Comparison of ENCODE assay signal across 17 cellular contexts in the genomic region with DNA sequence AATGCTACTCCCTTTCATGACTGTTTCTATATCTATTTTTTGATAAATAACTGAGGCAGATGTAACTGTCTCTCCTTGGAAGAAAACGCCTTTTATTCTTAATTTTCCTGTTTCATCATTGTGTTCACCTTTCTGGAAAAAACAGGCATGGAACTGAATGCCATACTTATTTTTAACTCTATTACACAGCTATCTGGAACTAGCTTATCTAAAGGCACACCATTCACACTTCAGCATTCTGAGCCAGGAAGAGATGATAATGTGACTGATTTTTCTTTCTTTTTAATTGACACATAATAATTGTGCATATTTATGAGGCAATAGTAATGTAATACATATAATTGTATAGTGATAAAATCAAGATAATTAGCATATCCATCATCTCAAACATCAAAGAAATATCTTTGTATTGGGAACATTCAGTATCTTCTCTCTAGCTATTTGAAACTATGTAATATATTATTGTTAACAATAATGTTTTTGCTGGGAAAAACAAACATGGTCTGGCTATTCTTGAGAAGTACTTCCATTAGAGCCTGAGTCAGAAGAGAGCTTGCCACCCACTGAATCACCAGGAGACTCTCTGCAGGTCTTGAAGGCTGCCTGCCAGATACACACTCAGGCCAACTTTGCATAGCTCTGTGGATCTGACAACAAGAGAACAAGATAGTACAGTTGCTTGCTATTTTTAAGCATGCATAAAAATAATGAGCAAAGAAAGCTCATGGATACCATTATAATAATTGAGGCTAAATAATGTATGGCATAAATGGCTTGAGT.
A peak's percentile ranks its signal among the peaks of the same experiment; 100 is the strongest.
DNase-seq lines count a peak whose midpoint lies in the region; ATAC-seq and TF ChIP-seq lines count a peak whose summit lies in the region.
"Had no signal": no experiment of that assay in that cellular context is flagged by ENCODE, and none has a peak within 500 bp of the region (broad histone marks: within the 10 kb centered on the region; RNA-seq: fewer than 3 reads in every experiment).

No MANE protein-coding gene starts in this region.

- no peaks in the 10 kb centered on the region for H3K36me3 ChIP-seq in SJSA1
- no peaks in the 10 kb centered on the region for H3K36me3 ChIP-seq in left lung

- no peaks in the 10 kb centered on the region for H3K27me3 ChIP-seq in SJSA1 (replicated peaks)
- H3K27me3 ChIP-seq in left lung = no peaks in the 10 kb centered on the region

- H3K27ac ChIP-seq in SJSA1 = no peak overlapping the region
- no peak overlapping the region for H3K27ac ChIP-seq in left lung

- DNase-seq in G401 (ENCODE audit: low spot score) (peak; percentile 24), SJSA1 (ENCODE audit: low read depth in 1 of 2, low spot score in 2 of 2) (peak; percentile 39 to 59), fibroblast of gingiva (ENCODE audit: low read depth) (peak; percentile 52), left lung (no peak), medulla oblongata (ENCODE audit: extremely low spot score) (no peak), NK-92 (lab: John Stamatoyannopoulos, UW; ENCODE audit: unreplicated experiment) (no peak)
- DNase-seq: activated CD4-positive, CD25-positive, alpha-beta regulatory T cell; activated CD8-positive, alpha-beta memory T cell treated with anti-CD3 and anti-CD28 coated beads, Interleukin-2, amount 50 U/mL, for 4 hours; AML-193; dermis blood vessel endothelial cell; foreskin melanocyte; NCI-H1092 treated with DMSO at 0.1 percent for 48 hours; NCI-H2227 treated with DMSO at 0.1 percent for 48 hours; OCI-M1 had no signal

- no peak for TF ChIP-seq CTCF in left lung (IDR thresholded peaks at IDR 0.05)

- H3K4me1 ChIP-seq in SJSA1 (replicated peaks) = peaks cover 4% of the 10 kb centered on the region; the same call in 1 of the 2 replicates
- H3K4me1 ChIP-seq in left lung = no peaks in the 10 kb centered on the region

- no peak overlapping the region for H3K4me3 ChIP-seq in SJSA1
- H3K4me3 ChIP-seq in left lung = no peak overlapping the region

- H3K9me3 ChIP-seq in SJSA1 (replicated peaks) (no peaks in the 10 kb centered on the region), left lung (peaks cover 0 to 2% of the 10 kb centered on the region in 2 donors)

- ATAC-seq in left lung = peak; percentile 64
- ATAC-seq in GM21381 (IDR thresholded peaks at IDR 0.05; ENCODE audit: unreplicated experiment) = no peak
- no peak for ATAC-seq in GM21390 (IDR thresholded peaks at IDR 0.05; ENCODE audit: unreplicated experiment)
- ATAC-seq: activated naive CD4-positive, alpha-beta T cell treated with anti-CD3 and anti-CD28 coated beads, Interleukin-2, amount 50 U/mL, for 72 hours had no signal

- in situ Hi-C loops in G401 (cut with HindIII; ENCODE audit: low sequenced_read_pairs) = no loop called here

- intact Hi-C loops in left lung (cut with DNase I) = no loop called here

Comparison
In these comparisons a context has a peak if more than half of its experiments do, and no peak if none do; other contexts are left out.
1. DNase-seq: peak in G401 (single experiment), SJSA1 (2 of 2) and fibroblast of gingiva (single experiment); none in left lung (0 of 2), medulla oblongata (single experiment) and NK-92 (single experiment).